Comparison of ENCODE assay signal across 17 cellular contexts in the genomic region with DNA sequence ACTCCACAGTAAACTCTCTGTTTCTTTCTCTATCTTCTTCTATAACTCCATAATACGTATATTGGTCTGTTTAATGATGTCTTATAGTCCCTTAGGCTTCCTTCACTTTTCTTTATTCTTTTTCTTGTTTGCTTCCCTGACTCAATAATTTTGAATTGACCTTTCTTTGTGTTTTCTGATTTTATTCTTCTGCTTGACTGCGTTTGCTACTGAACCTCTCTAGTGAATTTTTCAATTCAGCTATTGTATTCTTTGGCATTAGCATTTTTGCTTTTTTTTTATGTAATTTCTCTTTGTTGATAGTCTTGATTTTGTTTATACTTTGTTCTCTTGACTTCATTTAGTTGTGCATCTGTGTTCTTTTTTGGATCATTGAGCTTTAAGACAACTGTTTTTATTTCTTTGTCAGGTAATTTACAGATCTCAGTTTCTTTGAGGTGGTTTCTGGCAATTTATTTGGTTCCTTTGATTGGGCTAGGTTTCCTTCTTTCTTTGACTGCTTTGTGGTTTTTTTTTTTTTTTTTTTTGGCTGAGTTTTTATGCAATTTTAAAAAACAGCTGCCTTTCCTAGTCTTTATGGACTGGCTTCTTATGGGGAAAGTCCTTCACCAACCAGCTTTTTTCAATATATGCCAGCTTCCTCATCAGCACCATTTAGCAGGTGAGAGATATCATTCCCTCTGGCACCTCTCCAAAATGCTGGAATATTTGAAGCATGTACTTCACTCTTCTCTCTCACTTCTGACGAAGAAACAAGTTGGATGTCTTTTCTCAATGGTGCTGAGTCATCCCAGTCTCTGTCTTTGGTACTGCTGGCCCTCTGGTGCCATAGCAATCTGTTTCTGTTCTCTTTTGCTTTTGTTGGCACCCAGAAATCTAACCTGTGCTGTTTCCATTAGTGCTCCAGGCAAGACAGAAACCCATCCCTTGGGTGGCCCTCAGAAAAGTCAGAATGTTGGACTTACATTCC. TPM values are rescaled to one million over a fixed set of nuclear protein-coding genes. Genes with fewer than 3 reads are reported as not detected.
DNase-seq lines count a peak whose midpoint lies in the region; ATAC-seq and TF ChIP-seq lines count a peak whose summit lies in the region.
"Had no signal": no experiment of that assay in that cellular context is flagged by ENCODE, and none has a peak within 500 bp of the region (broad histone marks: within the 10 kb centered on the region; RNA-seq: fewer than 3 reads in every experiment).

No MANE protein-coding gene starts in this region.

- H3K27me3 Mint-ChIP-seq in activated naive CD8-positive, alpha-beta T cell treated with anti-CD3 and anti-CD28 coated beads for 36 hours, result no peaks in the 10 kb centered on the region
- H3K27me3 Mint-ChIP-seq: activated CD4-positive, alpha-beta T cell treated with anti-CD3 and anti-CD28 coated beads, Interleukin-2, amount 10 ng/mL, durations not matched to agents 7 days and 5 days had no signal

- no peak overlapping the region for H3K27ac Mint-ChIP-seq in activated naive CD8-positive, alpha-beta T cell treated with anti-CD3 and anti-CD28 coated beads for 36 hours
- H3K27ac Mint-ChIP-seq: activated CD4-positive, alpha-beta T cell treated with anti-CD3 and anti-CD28 coated beads, Interleukin-2, amount 10 ng/mL, durations not matched to agents 7 days and 5 days had no signal

- H3K36me3 ChIP-seq in SK-N-SH (replicated peaks in 1 of 2; ENCODE audit: control insufficient read depth in 1 of 2, insufficient read depth in 2 of 2, low read length in 1 of 2), result peaks cover 68 to 83% of the 10 kb centered on the region in 2 experiments
- no peaks in the 10 kb centered on the region for H3K36me3 ChIP-seq in brain microvascular endothelial cell (replicated peaks)
- H3K36me3 ChIP-seq in Peyer's patch, result peaks cover 0 to 46% (median 0%) of the 10 kb centered on the region in 3 donors

- peaks cover 5% of the 10 kb centered on the region for H3F3A ChIP-seq in SK-N-SH (replicated peaks; ENCODE audit: insufficient read depth)

- H3K36me3 Mint-ChIP-seq in activated naive CD8-positive, alpha-beta T cell treated with anti-CD3 and anti-CD28 coated beads for 36 hours, result peaks cover 79% of the 10 kb centered on the region

- peaks cover 48% of the 10 kb centered on the region for H3K79me2 ChIP-seq in SK-N-SH (ENCODE audit: insufficient read depth)

- in situ Hi-C loops in brain microvascular endothelial cell (cut with HindIII; ENCODE audit: low pct_ligation_motif_present, low sequenced_read_pairs), result no loop called here

- no peaks in the 10 kb centered on the region for H3K27me3 ChIP-seq in SK-N-SH (ENCODE audit: insufficient read depth)
- H3K27me3 ChIP-seq in brain microvascular endothelial cell (replicated peaks), result no peaks in the 10 kb centered on the region
- no peaks in the 10 kb centered on the region for H3K27me3 ChIP-seq in Peyer's patch

- no peaks in the 10 kb centered on the region for H3K4me1 ChIP-seq in SK-N-SH (ENCODE audit: control insufficient read depth in 1 of 2, insufficient read depth in 2 of 2, low read depth in 1 of 2, low read length in 1 of 2)
- no peaks in the 10 kb centered on the region for H3K4me1 ChIP-seq in Peyer's patch

- no peak overlapping the region for H3K27ac ChIP-seq in SK-N-SH (ENCODE audit: low read depth in 2 of 2, low read length in 1 of 2)
- no peak overlapping the region for H3K27ac ChIP-seq in brain microvascular endothelial cell
- no peak overlapping the region for H3K27ac ChIP-seq in Peyer's patch
- H3K27ac ChIP-seq: coronary artery had no signal

- no peaks in the 10 kb centered on the region for H4K20me1 ChIP-seq in SK-N-SH (ENCODE audit: insufficient read depth)

- 73% methylated on average over 3 of the region's 3 CpGs for WGBS in SK-N-SH (ENCODE audit: low lambda C conversion rate)

- H2AFZ ChIP-seq in SK-N-SH (ENCODE audit: low read depth), result no peak overlapping the region

- no peak for TF ChIP-seq EP300 in SK-N-SH (IDR thresholded peaks at IDR 0.05; ENCODE audit: borderline replicate concordance in 1 of 2, low read depth in 1 of 2, low read length in 1 of 2)

- POLR2A ChIA-PET in SK-N-SH (lab: Yijun Ruan, JAX), result interaction anchor here (0.7 kb wide), 1 partner anchor 29 kb away, joined by 4 read pairs; no protein-coding TSS in a partner anchor

- no peak for ATAC-seq in SK-N-SH treated with all-trans-retinoic acid at 6 μM for 48 hours
- ATAC-seq in sciatic nerve, result no peak

- H3K9me3 ChIP-seq in SK-N-SH, result peaks cover 5% of the 10 kb centered on the region; the same call in 1 of the 2 replicates
- no peaks in the 10 kb centered on the region for H3K9me3 ChIP-seq in Peyer's patch

- H3K4me3 ChIP-seq in SK-N-SH (ENCODE audit: low read depth in 2 of 2, low read length in 1 of 2) (no peak overlapping the region), brain microvascular endothelial cell (ENCODE audit: low read depth, low read length) (no peak overlapping the region), Peyer's patch (no peak overlapping the region)
- H3K4me3 ChIP-seq: coronary artery had no signal

- TF ChIP-seq RAD21 in SK-N-SH (IDR thresholded peaks at IDR 0.05; ENCODE audit: low read length), result no peak

- intact Hi-C loops in sciatic nerve (cut with DNase I), result no loop called here

- H3K9me2 ChIP-seq in SK-N-SH, result no peaks in the 10 kb centered on the region

- no peak overlapping the region for H3K4me3 Mint-ChIP-seq in activated naive CD8-positive, alpha-beta T cell treated with anti-CD3 and anti-CD28 coated beads for 36 hours
- H3K4me3 Mint-ChIP-seq: activated CD4-positive, alpha-beta T cell treated with anti-CD3 and anti-CD28 coated beads, Interleukin-2, amount 10 ng/mL, durations not matched to agents 7 days and 5 days had no signal

- TF ChIP-seq POLR2A in Peyer's patch (IDR thresholded peaks at IDR 0.05), result no peak

- H3K4me1 Mint-ChIP-seq in activated naive CD8-positive, alpha-beta T cell treated with anti-CD3 and anti-CD28 coated beads for 36 hours, result peaks cover 1% of the 10 kb centered on the region

- TF ChIP-seq CTCF in SK-N-SH (IDR thresholded peaks at IDR 0.05) (no peak), brain microvascular endothelial cell (IDR thresholded peaks at IDR 0.05; ENCODE audit: low read depth, low read length, missing control alignments) (no peak), Peyer's patch (IDR thresholded peaks at IDR 0.05) (no peak)

- no peak overlapping the region for H3K4me2 ChIP-seq in SK-N-SH

- H3K9me3 Mint-ChIP-seq in activated naive CD8-positive, alpha-beta T cell treated with anti-CD3 and anti-CD28 coated beads for 36 hours, result peaks cover 31% of the 10 kb centered on the region

- CTCF ChIA-PET in SK-N-SH (lab: Yijun Ruan, JAX), result interaction anchor here (0.9 kb wide), 1 partner anchor 25 kb away, joined by 3 read pairs; no protein-coding TSS in a partner anchor

- DNase-seq in SK-N-SH (no peak), M059J (ENCODE audit: low read depth) (peak; percentile 77), brain microvascular endothelial cell (peak; percentile 43), myocyte (ENCODE audit: low read depth) (peak; percentile 16), sciatic nerve (ENCODE audit: low spot score) (no peak), Peyer's patch (no peak)
- no peak for DNase-seq in activated naive CD8-positive, alpha-beta T cell treated with anti-CD3 and anti-CD28 coated beads for 36 hours
- DNase-seq: activated CD4-positive, alpha-beta T cell treated with anti-CD3 and anti-CD28 coated beads, Interleukin-2, amount 10 ng/mL, durations not matched to agents 7 days and 5 days; GDM1; KBM-7; NCI-H526; stimulated activated CD4-positive, alpha-beta T cell treated with anti-CD3 and anti-CD28 coated beads, Interleukin-12 subunit alpha, Interleukin-12 subunit beta, amount 100 ng/mL, for 4 hours; SW 1271 had no signal

- no peak overlapping the region for H3K9ac ChIP-seq in SK-N-SH

TF ChIP-seq in SK-N-SH treated with all-trans-retinoic acid at 6 μM for 48 hours, 23 proteins besides CTCF, POLR2A, EP300 and RAD21:
- TF ChIP-seq ZNF8 (CRISPR knock-in tag; IDR thresholded peaks at IDR 0.05), result no peak
- no peak for TF ChIP-seq ZNF565 (CRISPR knock-in tag; conservative IDR thresholded peaks at IDR 0.05; ENCODE audit: low read depth)
- TF ChIP-seq ESRRG (CRISPR knock-in tag; IDR thresholded peaks at IDR 0.05), result no peak
- TF ChIP-seq OSR1 (CRISPR knock-in tag; IDR thresholded peaks at IDR 0.05), result no peak
- no peak for TF ChIP-seq TOX (CRISPR knock-in tag; IDR thresholded peaks at IDR 0.05; ENCODE audit: borderline replicate concordance)
- TF ChIP-seq, protein P1, sequence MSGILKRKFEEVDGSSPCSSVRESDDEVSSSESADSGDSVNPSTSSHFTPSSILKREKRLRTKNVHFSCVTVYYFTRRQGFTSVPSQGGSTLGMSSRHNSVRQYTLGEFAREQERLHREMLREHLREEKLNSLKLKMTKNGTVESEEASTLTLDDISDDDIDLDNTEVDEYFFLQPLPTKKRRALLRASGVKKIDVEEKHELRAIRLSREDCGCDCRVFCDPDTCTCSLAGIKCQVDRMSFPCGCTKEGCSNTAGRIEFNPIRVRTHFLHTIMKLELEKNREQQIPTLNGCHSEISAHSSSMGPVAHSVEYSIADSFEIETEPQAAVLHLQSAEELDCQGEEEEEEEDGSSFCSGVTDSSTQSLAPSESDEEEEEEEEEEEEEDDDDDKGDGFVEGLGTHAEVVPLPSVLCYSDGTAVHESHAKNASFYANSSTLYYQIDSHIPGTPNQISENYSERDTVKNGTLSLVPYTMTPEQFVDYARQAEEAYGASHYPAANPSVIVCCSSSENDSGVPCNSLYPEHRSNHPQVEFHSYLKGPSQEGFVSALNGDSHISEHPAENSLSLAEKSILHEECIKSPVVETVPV (CRISPR knock-in tag; IDR thresholded peaks at IDR 0.05), result no peak
- TF ChIP-seq ARNTL (CRISPR knock-in tag; IDR thresholded peaks at IDR 0.05; ENCODE audit: borderline replicate concordance, low read depth), result no peak
- TF ChIP-seq RARB (CRISPR knock-in tag; IDR thresholded peaks at IDR 0.05), result no peak
- no peak for TF ChIP-seq PPARA (CRISPR knock-in tag; IDR thresholded peaks at IDR 0.05; ENCODE audit: borderline replicate concordance)

RNA-seq across cellular contexts. Expression of a gene that starts 17.6 kb away (rescaled TPM):
- polyA plus RNA-seq in SK-N-SH (2012; rRNA removed), result 4.4 and 4.5 TPM in 2 replicates
- polyA plus RNA-seq in SK-N-SH (2012; cell fraction: cytosol; rRNA removed), result 8.6 and 10.9 TPM in 2 replicates
- polyA plus RNA-seq in SK-N-SH (2012; cell fraction: nucleus; rRNA removed), result 2.7 and 5.1 TPM in 2 replicates
- 45.4 and 61.0 TPM in 2 replicates for total RNA-seq in M059J (2014; rRNA removed; shearing (Covaris generic))
- 29.0 and 34.3 TPM in 2 replicates for total RNA-seq in myocyte
- 13.3 TPM for polyA plus RNA-seq in myocyte (2012)
- total RNA-seq in activated naive CD8-positive, alpha-beta T cell treated with anti-CD3 and anti-CD28 coated beads for 36 hours, result 10 to 100 TPM; 33.2 to 37.1 TPM
- 44.2 TPM for total RNA-seq in sciatic nerve
- total RNA-seq in Peyer's patch, result 100 to 1,000 TPM in 1 of 4 donors, 10 to 100 TPM in 3; 12.4 to 152 (median 29.4) TPM

RNA-seq across cellular contexts. Expression of a gene that starts 21.3 kb away (rescaled TPM):
- 17.1 and 20.2 TPM in 2 replicates for polyA plus RNA-seq in SK-N-SH (2012; rRNA removed)
- polyA plus RNA-seq in SK-N-SH (2012; cell fraction: cytosol; rRNA removed), result 10.8 and 11.8 TPM in 2 replicates
- 81.5 and 86.0 TPM in 2 replicates for polyA plus RNA-seq in SK-N-SH (2012; cell fraction: nucleus; rRNA removed)
- 21.3 and 32.9 TPM in 2 replicates for total RNA-seq in M059J (2014; rRNA removed; shearing (Covaris generic))
- 2.4 TPM in 2 replicates for total RNA-seq in myocyte
- 0.55 TPM for polyA plus RNA-seq in myocyte (2012)
- not detected for total RNA-seq in activated naive CD8-positive, alpha-beta T cell treated with anti-CD3 and anti-CD28 coated beads for 36 hours
- 28.9 TPM for total RNA-seq in sciatic nerve
- not detected for total RNA-seq in Peyer's patch
- total RNA-seq: activated CD4-positive, alpha-beta T cell treated with anti-CD3 and anti-CD28 coated beads, Interleukin-2, amount 10 ng/mL, durations not matched to agents 7 days and 5 days; glomerular endothelial cell had no signal
- polyA plus RNA-seq: neural cell had no signal

Comparison
In these comparisons a context has a peak if more than half of its experiments do, and no peak if none do; other contexts are left out.
1. DNase-seq: peak in M059J (single experiment), brain microvascular endothelial cell (single experiment) and myocyte (single experiment); none in SK-N-SH (single experiment), activated naive CD8-positive, alpha-beta T cell treated with anti-CD3 and anti-CD28 coated beads for 36 hours (single experiment), sciatic nerve (single experiment) and Peyer's patch (0 of 3).